9 cellular contexts compared by ENCODE assay signal in the genomic region with DNA sequence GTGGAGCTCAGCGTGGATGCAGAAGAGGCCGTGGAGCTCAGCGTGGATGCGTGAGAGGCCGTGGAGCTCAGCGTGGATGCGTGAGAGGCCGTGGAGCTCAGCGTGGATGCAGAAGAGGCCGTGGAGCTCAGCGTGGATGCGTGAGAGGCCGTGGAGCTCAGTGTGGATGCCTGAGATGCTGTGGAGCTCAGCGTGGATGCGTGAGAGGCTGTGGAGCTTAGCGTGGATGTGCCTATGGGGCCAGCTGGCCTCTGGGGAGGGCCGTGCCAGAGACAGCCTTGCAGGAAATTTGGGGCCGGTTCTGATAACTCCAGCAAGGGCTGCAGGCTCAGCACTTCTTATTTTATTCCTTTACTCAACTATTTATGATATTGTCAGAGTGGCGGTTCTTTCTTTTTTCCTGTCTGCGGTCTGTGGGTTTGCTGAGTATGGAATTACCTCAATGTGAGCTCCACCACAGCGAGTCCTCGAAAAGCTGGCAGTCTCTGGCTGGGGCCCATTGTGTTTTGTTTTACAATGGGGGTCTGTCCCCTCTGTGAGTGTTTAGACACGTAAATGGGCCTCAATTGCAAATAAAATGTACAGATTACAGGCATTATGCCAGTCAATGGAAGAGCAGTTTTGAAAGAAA. TPM values are rescaled to one million over a fixed set of nuclear protein-coding genes. Genes with fewer than 3 reads are reported as not detected.
DNase-seq lines count a peak whose midpoint lies in the region; ATAC-seq lines count a peak whose summit lies in the region.
"Had no signal": no experiment of that assay in that cellular context is flagged by ENCODE, and none has a peak within 500 bp of the region (broad histone marks: within the 10 kb centered on the region; RNA-seq: fewer than 3 reads in every experiment).

No MANE protein-coding gene starts in this region.

- H3K36me3 Mint-ChIP-seq in activated naive CD8-positive, alpha-beta T cell: no peaks in the 10 kb centered on the region
- no peaks in the 10 kb centered on the region for H3K36me3 Mint-ChIP-seq in activated naive CD8-positive, alpha-beta T cell treated with anti-CD3 and anti-CD28 coated beads for 36 hours
- no peaks in the 10 kb centered on the region for H3K36me3 Mint-ChIP-seq in activated CD8-positive, alpha-beta T cell treated with anti-CD3 and anti-CD28 coated beads, Interleukin-2, amount 10 ng/mL, durations not matched to agents 7 days and 5 days (ENCODE audit: low read depth)

- peak overlapping the region; percentile 51 for H3K4me3 Mint-ChIP-seq in activated naive CD8-positive, alpha-beta T cell
- no peak overlapping the region for H3K4me3 Mint-ChIP-seq in activated naive CD8-positive, alpha-beta T cell treated with anti-CD3 and anti-CD28 coated beads for 36 hours
- no peak overlapping the region for H3K4me3 Mint-ChIP-seq in activated CD8-positive, alpha-beta T cell treated with anti-CD3 and anti-CD28 coated beads, Interleukin-2, amount 10 ng/mL, durations not matched to agents 7 days and 5 days

- no peak overlapping the region for H3K27ac Mint-ChIP-seq in activated naive CD8-positive, alpha-beta T cell
- no peak overlapping the region for H3K27ac Mint-ChIP-seq in activated naive CD8-positive, alpha-beta T cell treated with anti-CD3 and anti-CD28 coated beads for 36 hours
- no peak overlapping the region for H3K27ac Mint-ChIP-seq in activated CD8-positive, alpha-beta T cell treated with anti-CD3 and anti-CD28 coated beads, Interleukin-2, amount 10 ng/mL, durations not matched to agents 7 days and 5 days

- DNase-seq in activated naive CD8-positive, alpha-beta T cell treated with anti-CD3 and anti-CD28 coated beads for 36 hours: no peak
- DNase-seq in NCI-H2107 treated with DMSO at 0.1 percent for 48 hours (lab: John Stamatoyannopoulos, UW; ENCODE audit: unreplicated experiment): peak; percentile 68
- peak; percentile 41 for DNase-seq in activated CD8-positive, alpha-beta T cell treated with anti-CD3 and anti-CD28 coated beads, Interleukin-2, amount 10 ng/mL, durations not matched to agents 7 days and 5 days
- DNase-seq in sciatic nerve (ENCODE audit: low spot score): no peak
- DNase-seq in HCEC 1CT: no peak
- DNase-seq in epidermal melanocyte (ENCODE audit: insufficient read length, low spot score): no peak
- DNase-seq: DMS53 had no signal

- peak; percentile 42 for ATAC-seq in activated CD8-positive, alpha-beta T cell treated with anti-CD3 and anti-CD28 coated beads, Interleukin-2, amount 10 ng/mL, durations not matched to agents 7 days and 5 days
- peak; percentile 16 for ATAC-seq in sciatic nerve
- no peak for ATAC-seq in HG02870 (IDR thresholded peaks at IDR 0.05; ENCODE audit: unreplicated experiment)

- H3K9me3 Mint-ChIP-seq in activated naive CD8-positive, alpha-beta T cell (ENCODE audit: low read depth): no peaks in the 10 kb centered on the region
- H3K9me3 Mint-ChIP-seq in activated naive CD8-positive, alpha-beta T cell treated with anti-CD3 and anti-CD28 coated beads for 36 hours: no peaks in the 10 kb centered on the region
- no peaks in the 10 kb centered on the region for H3K9me3 Mint-ChIP-seq in activated CD8-positive, alpha-beta T cell treated with anti-CD3 and anti-CD28 coated beads, Interleukin-2, amount 10 ng/mL, durations not matched to agents 7 days and 5 days (ENCODE audit: insufficient read depth)

- CTCF ChIA-PET in activated CD8-positive, alpha-beta T cell treated with anti-CD3 and anti-CD28 coated beads, Interleukin-2, amount 10 ng/mL, durations not matched to agents 7 days and 5 days (lab: Charles Lee): interaction anchor here (1.0 to 1.1 kb wide), 2 partner anchors 19 to 74 kb away, joined by 3 read pairs; a partner anchor contains a TSS

- peaks cover 21% of the 10 kb centered on the region for H3K4me1 Mint-ChIP-seq in activated naive CD8-positive, alpha-beta T cell (ENCODE audit: low read depth)
- peaks cover 20% of the 10 kb centered on the region for H3K4me1 Mint-ChIP-seq in activated naive CD8-positive, alpha-beta T cell treated with anti-CD3 and anti-CD28 coated beads for 36 hours
- peaks cover 26% of the 10 kb centered on the region for H3K4me1 Mint-ChIP-seq in activated CD8-positive, alpha-beta T cell treated with anti-CD3 and anti-CD28 coated beads, Interleukin-2, amount 10 ng/mL, durations not matched to agents 7 days and 5 days (ENCODE audit: low read depth)

- POLR2A ChIA-PET in activated CD8-positive, alpha-beta T cell treated with anti-CD3 and anti-CD28 coated beads, Interleukin-2, amount 10 ng/mL, durations not matched to agents 7 days and 5 days (lab: Charles Lee): no interaction called here

- intact Hi-C loops in sciatic nerve (cut with DNase I): no loop called here

- peaks cover 6% of the 10 kb centered on the region for H3K27me3 Mint-ChIP-seq in activated naive CD8-positive, alpha-beta T cell
- peaks cover 49% of the 10 kb centered on the region for H3K27me3 Mint-ChIP-seq in activated naive CD8-positive, alpha-beta T cell treated with anti-CD3 and anti-CD28 coated beads for 36 hours
- peaks cover 19% of the 10 kb centered on the region for H3K27me3 Mint-ChIP-seq in activated CD8-positive, alpha-beta T cell treated with anti-CD3 and anti-CD28 coated beads, Interleukin-2, amount 10 ng/mL, durations not matched to agents 7 days and 5 days (ENCODE audit: low read depth)

RNA-seq across cellular contexts. Expression of a gene that starts 17.8 kb away (rescaled TPM):
- 1 to 10 TPM; 1.1 to 1.2 TPM for total RNA-seq in activated naive CD8-positive, alpha-beta T cell treated with anti-CD3 and anti-CD28 coated beads for 36 hours
- total RNA-seq in activated CD8-positive, alpha-beta T cell treated with anti-CD3 and anti-CD28 coated beads, Interleukin-2, amount 10 ng/mL, durations not matched to agents 7 days and 5 days: 1 to 10 TPM; 1.8 to 1.9 TPM
- total RNA-seq in sciatic nerve: 34.8 TPM

Comparison
In these comparisons a context has a peak if more than half of its experiments do, and no peak if none do; other contexts are left out.
1. DNase-seq: peak in NCI-H2107 treated with DMSO at 0.1 percent for 48 hours (single experiment) and activated CD8-positive, alpha-beta T cell treated with anti-CD3 and anti-CD28 coated beads, Interleukin-2, amount 10 ng/mL, durations not matched to agents 7 days and 5 days (single experiment); none in activated naive CD8-positive, alpha-beta T cell treated with anti-CD3 and anti-CD28 coated beads for 36 hours (single experiment), sciatic nerve (single experiment), HCEC 1CT (single experiment) and epidermal melanocyte (single experiment).
2. RNA of a gene that starts 17.8 kb away (total RNA-seq): 34.8 TPM in sciatic nerve (single experiment); 1.8 to 1.9 TPM in activated CD8-positive, alpha-beta T cell treated with anti-CD3 and anti-CD28 coated beads, Interleukin-2, amount 10 ng/mL, durations not matched to agents 7 days and 5 days and 1.1 to 1.2 TPM in activated naive CD8-positive, alpha-beta T cell treated with anti-CD3 and anti-CD28 coated beads for 36 hours; every median in the first group is over 10 times any median in the second.